In genomic region chr4:180827193-180827592, GRCh38 we compare ENCODE assay signal across 9 cellular contexts.
DNase-seq lines count a peak whose midpoint lies in the region; ATAC-seq and TF ChIP-seq lines count a peak whose summit lies in the region.
"Had no signal": no experiment of that assay in that cellular context is flagged by ENCODE, and none has a peak within 500 bp of the region (broad histone marks: within the 10 kb centered on the region; RNA-seq: fewer than 3 reads in every experiment).

No MANE protein-coding gene starts in this region.

- no peaks in the 10 kb centered on the region for H3K27me3 Mint-ChIP-seq in T-cell

- intact Hi-C loops in HCT116 (cut with micrococcal nuclease): loop anchor here (5.0 kb wide), 2 partner anchors 165 to 1260 kb away; no protein-coding TSS in a partner anchor
- intact Hi-C loops in right cardiac atrium (cut with DNase I): no loop called here

- no peak overlapping the region for H3K9ac ChIP-seq in HCT116 (ENCODE audit: low read length)
- H3K9ac ChIP-seq in adipocyte (ENCODE audit: low read length): peak overlapping the region; percentile 64
- H3K9ac ChIP-seq in skeletal muscle tissue (ENCODE audit: low read depth in 1 of 3, low read length in 3 of 3): peak overlapping the region in 1 of 3 donors; percentile 5

- H2AFZ ChIP-seq in HCT116 (ENCODE audit: low read depth, low read length, poor library complexity, severe bottlenecking): peak overlapping the region; percentile 31

- peaks cover 0 to 7% of the 10 kb centered on the region in 2 experiments; a peak in 3 of 4 replicates for H3K4me1 ChIP-seq in HCT116 (ENCODE audit: control insufficient read depth in 1 of 2, insufficient read depth in 2 of 2, low read length in 2 of 2)
- peaks cover 5% of the 10 kb centered on the region for H3K4me1 ChIP-seq in adipocyte (ENCODE audit: control insufficient read depth, insufficient read depth, low read length)
- no peaks in the 10 kb centered on the region for H3K4me1 ChIP-seq in right cardiac atrium (ENCODE audit: control insufficient read depth, insufficient read depth, low read length)
- H3K4me1 ChIP-seq in skeletal muscle tissue (ENCODE audit: control insufficient read depth in 3 of 3, insufficient read depth in 3 of 3, low read length in 3 of 3): peaks cover 0 to 5% (median 0%) of the 10 kb centered on the region in 3 donors

- peaks cover 0 to 6% (median 4%) of the 10 kb centered on the region in 3 donors for H3K9me3 Mint-ChIP-seq in T-cell

- no peak overlapping the region for H3K4me3 Mint-ChIP-seq in T-cell

- no peaks in the 10 kb centered on the region for H3K79me2 ChIP-seq in HCT116 (ENCODE audit: insufficient read depth, low read length)

- H3K4me1 Mint-ChIP-seq in T-cell: peaks cover 0 to 5% (median 0%) of the 10 kb centered on the region in 3 donors

- no peak for TF ChIP-seq RAD21 in HCT116 (IDR thresholded peaks at IDR 0.05; ENCODE audit: low read depth)

- 19% methylated on average over 4 of the region's 4 CpGs for WGBS in right cardiac atrium

- no peaks in the 10 kb centered on the region for H3K9me2 ChIP-seq in HCT116 (ENCODE audit: insufficient read depth)

- H3K27ac ChIP-seq in HCT116 (ENCODE audit: low read depth, low read length): no peak overlapping the region
- H3K27ac ChIP-seq in right cardiac atrium (ENCODE audit: low read length): no peak overlapping the region
- no peak overlapping the region for H3K27ac ChIP-seq in skeletal muscle tissue (ENCODE audit: low read depth, low read length)

- RAD21 ChIA-PET in HCT116 (lab: Charles Lee; ENCODE audit: low non-redundant PET in 1 of 2, low total read pairs in 2 of 2, uncharacterized antibody in 2 of 2, unreplicated experiment in 2 of 2): no interaction called here

- CTCF ChIA-PET in HCT116 (lab: Charles Lee): interaction anchor here (1.5 to 2.0 kb wide), 3 partner anchors 126 to 316 kb away, joined by 5 to 7 read pairs (median 6); no protein-coding TSS in a partner anchor
- CTCF ChIA-PET in T-cell (lab: Charles Lee): no interaction called here

- peak overlapping the region; percentile 19; the same call in 1 of the 2 replicates for H3K4me2 ChIP-seq in HCT116 (ENCODE audit: low read length)

- no TSS peak for BruUV-seq in HCT116 (replicated peaks; lab: Mats Ljungman, UMichigan)

- H3K36me3 Mint-ChIP-seq in T-cell: no peaks in the 10 kb centered on the region

- H3K36me3 ChIP-seq in HCT116 (ENCODE audit: control insufficient read depth in 1 of 2, insufficient read depth in 2 of 2, low read length in 2 of 2) (no peaks in the 10 kb centered on the region), adipocyte (ENCODE audit: control insufficient read depth, insufficient read depth, low read length, severe bottlenecking) (no peaks in the 10 kb centered on the region), skeletal muscle tissue (ENCODE audit: control insufficient read depth in 3 of 3, insufficient read depth in 3 of 3, low read length in 3 of 3) (no peaks in the 10 kb centered on the region)

- POLR2A ChIA-PET in HCT116 (lab: Charles Lee): no interaction called here
- POLR2A ChIA-PET in T-cell (lab: Charles Lee): no interaction called here

- H3K4me3 ChIP-seq in HCT116 (replicated peaks in 1 of 2; ENCODE audit: low read depth in 1 of 2, low read length in 2 of 2) (no peak overlapping the region), adipocyte (ENCODE audit: low read length) (peak overlapping the region; percentile 80), right cardiac atrium (ENCODE audit: low read length) (peak overlapping the region; percentile 71), skeletal muscle tissue (ENCODE audit: low read length in 3 of 3) (peak overlapping the region; percentile 52 to 65 (median 65))

- H4K20me1 ChIP-seq in HCT116 (ENCODE audit: insufficient read depth): no peaks in the 10 kb centered on the region

- H3K9me3 ChIP-seq in HCT116 (ENCODE audit: control insufficient read depth in 1 of 2, insufficient read depth in 1 of 2, low read depth in 1 of 2, low read length in 2 of 2) (no peaks in the 10 kb centered on the region), adipocyte (ENCODE audit: control insufficient read depth, low read length) (no peaks in the 10 kb centered on the region), right cardiac atrium (ENCODE audit: control insufficient read depth, low read length) (no peaks in the 10 kb centered on the region), skeletal muscle tissue (ENCODE audit: control insufficient read depth in 3 of 3, low read length in 3 of 3) (no peaks in the 10 kb centered on the region)

- ATAC-seq in HCT116 (no peak), right cardiac atrium (peak; percentile 42 to 68), GM18519 (IDR thresholded peaks at IDR 0.05; ENCODE audit: low FRiP score, unreplicated experiment) (no peak), T-cell (replicated peaks in 1 of 4) (no peak)

- no peak for TF ChIP-seq CTCF in HCT116 (IDR thresholded peaks at IDR 0.05 in 2 of 3, conservative IDR thresholded peaks at IDR 0.05 in 1 of 3; ENCODE audit: borderline replicate concordance in 1 of 3, insufficient read depth in 1 of 3, low read depth in 2 of 3, low read length in 2 of 3)

- TF ChIP-seq POLR2A in HCT116 (IDR thresholded peaks at IDR 0.05; ENCODE audit: borderline replicate concordance, extremely low read depth, insufficient read depth, insufficient read length): no peak

- H3K27me3 ChIP-seq in HCT116 (ENCODE audit: insufficient read depth, low read length) (no peaks in the 10 kb centered on the region), adipocyte (replicated peaks; ENCODE audit: control insufficient read depth, insufficient read depth, low read length) (no peaks in the 10 kb centered on the region), right cardiac atrium (ENCODE audit: control insufficient read depth, insufficient read depth) (no peaks in the 10 kb centered on the region), skeletal muscle tissue (ENCODE audit: control insufficient read depth in 3 of 3, insufficient read depth in 3 of 3, low read length in 3 of 3) (no peaks in the 10 kb centered on the region)

- DNase-seq in HCT116 (ENCODE audit: low read depth, low spot score): no peak
- DNase-seq in adipocyte (ENCODE audit: low read depth): peak; percentile 55
- DNase-seq in right cardiac atrium: peak in 2 of 3 donors; percentile 8 to 42
- DNase-seq in NCI-H446 (lab: John Stamatoyannopoulos, UW): no peak
- DNase-seq in T-cell: no peak
- no peak for DNase-seq in stimulated activated CD4-positive, alpha-beta T cell treated with anti-CD3 and anti-CD28 coated beads, Interleukin-1b, Interleukin-23, amount 100 ng/mL, for 48 hours
- DNase-seq: activated CD4-positive, CD25-positive, alpha-beta regulatory T cell treated with anti-CD3 and anti-CD28 coated beads, Interleukin-2, amount 50 U/mL, for 72 hours had no signal

- no peak overlapping the region for H3K27ac Mint-ChIP-seq in T-cell

TF ChIP-seq in HCT116, 20 proteins besides CTCF, POLR2A, EP300 and RAD21:
- TF ChIP-seq JUND (IDR thresholded peaks at IDR 0.05): no peak

Comparison
In these comparisons a context has a peak if more than half of its experiments do, and no peak if none do; other contexts are left out.
1. ATAC-seq: peak in right cardiac atrium (2 of 2); none in HCT116 (single experiment), GM18519 (single experiment) and T-cell (0 of 4).
2. DNase-seq: peak in adipocyte (single experiment) and right cardiac atrium (2 of 3); none in HCT116 (single experiment), NCI-H446 (0 of 2), T-cell (0 of 34) and stimulated activated CD4-positive, alpha-beta T cell treated with anti-CD3 and anti-CD28 coated beads, Interleukin-1b, Interleukin-23, amount 100 ng/mL, for 48 hours (single experiment).
3. H3K4me3 ChIP-seq: peak in adipocyte (single experiment), right cardiac atrium (single experiment) and skeletal muscle tissue (3 of 3); none in HCT116 (0 of 2).